Comparison of ENCODE assay signal across 10 cellular contexts in the genomic region with DNA sequence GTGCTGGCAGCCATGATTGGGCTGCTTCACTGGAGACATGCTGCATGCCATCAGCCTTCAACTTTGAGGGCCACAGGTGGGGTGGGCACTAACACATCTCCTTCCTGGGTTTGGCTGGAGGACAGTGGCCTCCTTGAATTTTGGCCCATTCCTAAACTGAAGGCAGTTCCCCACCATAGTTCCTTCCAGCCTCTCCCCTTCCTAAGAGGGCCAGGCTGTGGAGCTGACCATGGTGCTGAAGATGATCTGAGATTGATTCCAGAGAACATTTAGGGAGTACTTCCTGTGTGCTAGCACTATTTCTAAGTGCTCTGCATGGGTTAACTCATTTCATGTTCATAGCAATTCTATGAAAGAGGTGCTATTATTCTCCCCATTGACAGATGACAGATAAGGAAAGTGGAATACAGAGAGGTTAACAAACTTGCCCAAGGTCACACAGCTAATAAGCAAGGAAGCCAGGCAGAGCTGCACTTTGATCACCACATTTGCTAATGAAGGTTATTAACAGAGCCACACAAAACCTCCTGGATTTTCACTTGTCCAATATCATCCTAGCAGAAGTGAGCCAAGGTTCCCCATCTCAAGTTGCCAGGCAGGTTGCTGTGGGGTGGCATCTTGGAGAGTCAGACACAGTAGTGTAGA.
A peak's percentile ranks its signal among the peaks of the same experiment; 100 is the strongest.
DNase-seq lines count a peak whose midpoint lies in the region; ATAC-seq and TF ChIP-seq lines count a peak whose summit lies in the region.
"Had no signal": no experiment of that assay in that cellular context is flagged by ENCODE, and none has a peak within 500 bp of the region (broad histone marks: within the 10 kb centered on the region; RNA-seq: fewer than 3 reads in every experiment).

No MANE protein-coding gene starts in this region.

- no peak overlapping the region for H3K27ac Mint-ChIP-seq in neural progenitor cell

- H3K9me3 Mint-ChIP-seq in neural progenitor cell: no peaks in the 10 kb centered on the region
- H3K9me3 Mint-ChIP-seq: central memory CD8-positive, alpha-beta T cell had no signal

- no peak overlapping the region for H3K27ac ChIP-seq in neural progenitor cell

- H3K27me3 ChIP-seq in NT2/D1 (ENCODE audit: insufficient read depth, insufficient read length) (no peaks in the 10 kb centered on the region), neural progenitor cell (no peaks in the 10 kb centered on the region)

- H3K4me1 Mint-ChIP-seq in neural progenitor cell: peaks cover 57% of the 10 kb centered on the region
- H3K4me1 Mint-ChIP-seq: central memory CD8-positive, alpha-beta T cell had no signal

- DNase-seq in DMS53 (lab: John Stamatoyannopoulos, UW): peak; percentile 0
- no peak for DNase-seq in DMS53 treated with DMSO at 0.1 percent for 48 hours (lab: John Stamatoyannopoulos, UW; ENCODE audit: unreplicated experiment)
- DNase-seq in NT2/D1 (ENCODE audit: low read depth, low spot score): peak; percentile 79
- peak; percentile 29 for DNase-seq in dedifferentiated amniotic fluid mesenchymal stem cell (ENCODE audit: extremely low spot score)
- DNase-seq in neural progenitor cell (ENCODE audit: low spot score): peak; percentile 89
- no peak for DNase-seq in central memory CD4-positive, alpha-beta T cell
- DNase-seq: 8988T had no signal

- TF ChIP-seq CTCF in neural progenitor cell (IDR thresholded peaks at IDR 0.05): no peak

- H3K4me1 ChIP-seq in NT2/D1 (ENCODE audit: insufficient read depth, insufficient read length): no peaks in the 10 kb centered on the region
- H3K4me1 ChIP-seq in neural progenitor cell: peaks cover 58% of the 10 kb centered on the region

- no peak overlapping the region for H3K4me2 ChIP-seq in neural progenitor cell

- no peaks in the 10 kb centered on the region for H4K20me1 ChIP-seq in neural progenitor cell (ENCODE audit: low read depth)

- H3K4me3 Mint-ChIP-seq in neural progenitor cell: no peak overlapping the region
- H3K4me3 Mint-ChIP-seq: central memory CD8-positive, alpha-beta T cell had no signal

- H3K9me3 ChIP-seq in NT2/D1 (ENCODE audit: insufficient read depth, low read length) (peaks cover 5% of the 10 kb centered on the region; the same call in 1 of the 2 replicates), neural progenitor cell (ENCODE audit: low read depth) (no peaks in the 10 kb centered on the region)

- no peak overlapping the region for H3K9ac ChIP-seq in NT2/D1 (ENCODE audit: insufficient read length, low read depth)
- no peak overlapping the region for H3K9ac ChIP-seq in neural progenitor cell

- H3K4me3 ChIP-seq in NT2/D1 (ENCODE audit: insufficient read length, low read depth) (no peak overlapping the region), neural progenitor cell (no peak overlapping the region)

- H3K79me2 ChIP-seq in neural progenitor cell (ENCODE audit: low read depth): no peaks in the 10 kb centered on the region

- peaks cover 64% of the 10 kb centered on the region for H3F3A ChIP-seq in neural progenitor cell (ENCODE audit: low read depth)

- ATAC-seq in GM19324 (IDR thresholded peaks at IDR 0.05; ENCODE audit: low FRiP score, unreplicated experiment) (no peak), GM18519 (IDR thresholded peaks at IDR 0.05; ENCODE audit: low FRiP score, unreplicated experiment) (no peak)

- H3K36me3 ChIP-seq in NT2/D1 (ENCODE audit: insufficient read depth, insufficient read length, low read length): no peaks in the 10 kb centered on the region
- H3K36me3 ChIP-seq in neural progenitor cell: no peaks in the 10 kb centered on the region

- H2AFZ ChIP-seq in neural progenitor cell (replicated peaks): no peak overlapping the region

- H3K36me3 Mint-ChIP-seq in neural progenitor cell: peaks cover 7% of the 10 kb centered on the region

- H3K27me3 Mint-ChIP-seq in neural progenitor cell (ENCODE audit: insufficient read depth, low read depth): peaks cover 6% of the 10 kb centered on the region
- H3K27me3 Mint-ChIP-seq: central memory CD8-positive, alpha-beta T cell had no signal

Comparison
In these comparisons a context has a peak if more than half of its experiments do, and no peak if none do; other contexts are left out.
1. DNase-seq: peak in DMS53 (single experiment), NT2/D1 (single experiment), dedifferentiated amniotic fluid mesenchymal stem cell (single experiment) and neural progenitor cell (single experiment); none in DMS53 treated with DMSO at 0.1 percent for 48 hours (single experiment) and central memory CD4-positive, alpha-beta T cell (single experiment).